22 cellular contexts compared by ENCODE assay signal in genomic region chr5:106019271-106019670, GRCh38.
DNase-seq lines count a peak whose midpoint lies in the region; TF ChIP-seq lines count a peak whose summit lies in the region.
"Had no signal": no experiment of that assay in that cellular context is flagged by ENCODE, and none has a peak within 500 bp of the region (broad histone marks: within the 10 kb centered on the region; RNA-seq: fewer than 3 reads in every experiment).

No MANE protein-coding gene starts in this region.

- H3K27me3 ChIP-seq in colonic mucosa = no peaks in the 10 kb centered on the region
- H3K27me3 ChIP-seq: cardiac muscle cell, neural progenitor cell, Peyer's patch, upper lobe of left lung had no signal

- H3K4me1 Mint-ChIP-seq in osteocyte (ENCODE audit: unreplicated experiment) (peaks cover 18% of the 10 kb centered on the region), chondrocyte (ENCODE audit: low read depth) (peaks cover 27% of the 10 kb centered on the region)
- H3K4me1 Mint-ChIP-seq: activated T-helper 17 cell treated with anti-CD3 and anti-CD28 coated beads, Interleukin-2, amount 50 U/mL, for 72 hours; B cell; neural progenitor cell had no signal

- H3K27ac ChIP-seq in colonic mucosa = no peak overlapping the region
- H3K27ac ChIP-seq: cardiac muscle cell, KMS-11, neural progenitor cell, Peyer's patch, upper lobe of left lung, VCaP had no signal

- no peak overlapping the region for H3K9ac ChIP-seq in colonic mucosa (ENCODE audit: low read depth in 2 of 2, low read length in 2 of 2)
- H3K9ac ChIP-seq: KMS-11, neural progenitor cell had no signal

- H3K27ac Mint-ChIP-seq in osteocyte (ENCODE audit: unreplicated experiment) (peak overlapping the region; percentile 5), chondrocyte (ENCODE audit: unreplicated experiment) (no peak overlapping the region)
- H3K27ac Mint-ChIP-seq: activated naive CD8-positive, alpha-beta T cell; activated T-helper 17 cell treated with anti-CD3 and anti-CD28 coated beads, Interleukin-2, amount 50 U/mL, for 72 hours; B cell; neural progenitor cell; T-helper 1 cell treated with Interleukin-12 subunit alpha and Interleukin-12 subunit beta and Interleukin-4 antibody, amounts not matched to agents 30 μg/mL and 1 μg/mL, for 36 hours had no signal

- H3K27me3 Mint-ChIP-seq in osteocyte (ENCODE audit: unreplicated experiment) = no peaks in the 10 kb centered on the region
- no peaks in the 10 kb centered on the region for H3K27me3 Mint-ChIP-seq in chondrocyte (ENCODE audit: low read depth)
- H3K27me3 Mint-ChIP-seq: activated naive CD8-positive, alpha-beta T cell; activated T-helper 17 cell treated with anti-CD3 and anti-CD28 coated beads, Interleukin-2, amount 50 U/mL, for 72 hours; B cell had no signal

- no peaks in the 10 kb centered on the region for H3K36me3 ChIP-seq in colonic mucosa
- H3K36me3 ChIP-seq: cardiac muscle cell, neural progenitor cell, Peyer's patch, upper lobe of left lung had no signal

- no peaks in the 10 kb centered on the region for H3K4me1 ChIP-seq in colonic mucosa
- H3K4me1 ChIP-seq: neural progenitor cell, Peyer's patch, upper lobe of left lung had no signal

- H3K9me3 ChIP-seq in colonic mucosa = no peaks in the 10 kb centered on the region
- H3K9me3 ChIP-seq: Peyer's patch, upper lobe of left lung had no signal

- TF ChIP-seq CTCF in osteocyte (IDR thresholded peaks at IDR 0.05) = no peak
- TF ChIP-seq CTCF in chondrocyte (IDR thresholded peaks at IDR 0.05) = no peak
- TF ChIP-seq CTCF in colonic mucosa (IDR thresholded peaks at IDR 0.05) = no peak

- H3K4me3 Mint-ChIP-seq in osteocyte (ENCODE audit: unreplicated experiment) (no peak overlapping the region), chondrocyte (ENCODE audit: unreplicated experiment) (no peak overlapping the region)
- H3K4me3 Mint-ChIP-seq: activated naive CD8-positive, alpha-beta T cell; activated T-helper 17 cell treated with anti-CD3 and anti-CD28 coated beads, Interleukin-2, amount 50 U/mL, for 72 hours; B cell; neural progenitor cell; T-helper 1 cell treated with Interleukin-12 subunit alpha and Interleukin-12 subunit beta and Interleukin-4 antibody, amounts not matched to agents 30 μg/mL and 1 μg/mL, for 36 hours had no signal

- intact Hi-C loops in colonic mucosa (cut with DNase I) = no loop called here

- DNase-seq in NCI-H2107 treated with DMSO at 0.1 percent for 48 hours (lab: John Stamatoyannopoulos, UW; ENCODE audit: unreplicated experiment) (peak; percentile 2), NCI-H2107 (lab: John Stamatoyannopoulos, UW) (no peak), NCI-H2196 (lab: John Stamatoyannopoulos, UW; ENCODE audit: unreplicated experiment) (peak; percentile 34), dedifferentiated amniotic fluid mesenchymal stem cell (ENCODE audit: extremely low spot score) (peak; percentile 53), osteocyte (ENCODE audit: extremely low spot score, unreplicated experiment) (no peak), DMS53 (lab: John Stamatoyannopoulos, UW) (no peak), chondrocyte (ENCODE audit: low spot score) (no peak), colonic mucosa (no peak)
- DNase-seq: 8988T; activated CD4-positive, alpha-beta T cell treated with anti-CD3 and anti-CD28 coated beads, Interleukin-2, amount 50 U/mL, for 1 hour; DMS79 treated with DMSO at 0.1 percent for 48 hours; NCI-H1048; Peyer's patch; upper lobe of left lung had no signal

- H3K4me3 ChIP-seq in colonic mucosa = no peak overlapping the region
- H3K4me3 ChIP-seq: cardiac muscle cell, neural progenitor cell, Peyer's patch, upper lobe of left lung had no signal

- H3K9me3 Mint-ChIP-seq in osteocyte (ENCODE audit: unreplicated experiment) = no peaks in the 10 kb centered on the region
- H3K9me3 Mint-ChIP-seq in chondrocyte (ENCODE audit: low read depth) = no peaks in the 10 kb centered on the region
- H3K9me3 Mint-ChIP-seq: neural progenitor cell; T-helper 1 cell treated with Interleukin-12 subunit alpha and Interleukin-12 subunit beta and Interleukin-4 antibody, amounts not matched to agents 30 μg/mL and 1 μg/mL, for 36 hours had no signal

- no peaks in the 10 kb centered on the region for H3K36me3 Mint-ChIP-seq in osteocyte (ENCODE audit: unreplicated experiment)
- H3K36me3 Mint-ChIP-seq in chondrocyte (ENCODE audit: low read depth) = no peaks in the 10 kb centered on the region
- H3K36me3 Mint-ChIP-seq: activated naive CD8-positive, alpha-beta T cell; neural progenitor cell had no signal

Comparison
In these comparisons a context has a peak if more than half of its experiments do, and no peak if none do; other contexts are left out.
1. DNase-seq: peak in NCI-H2107 treated with DMSO at 0.1 percent for 48 hours (single experiment), NCI-H2196 (single experiment) and dedifferentiated amniotic fluid mesenchymal stem cell (single experiment); none in NCI-H2107 (single experiment), osteocyte (single experiment), DMS53 (single experiment), chondrocyte (single experiment) and colonic mucosa (single experiment).